Comparison of ENCODE assay signal across 8 cellular contexts in the genomic region with DNA sequence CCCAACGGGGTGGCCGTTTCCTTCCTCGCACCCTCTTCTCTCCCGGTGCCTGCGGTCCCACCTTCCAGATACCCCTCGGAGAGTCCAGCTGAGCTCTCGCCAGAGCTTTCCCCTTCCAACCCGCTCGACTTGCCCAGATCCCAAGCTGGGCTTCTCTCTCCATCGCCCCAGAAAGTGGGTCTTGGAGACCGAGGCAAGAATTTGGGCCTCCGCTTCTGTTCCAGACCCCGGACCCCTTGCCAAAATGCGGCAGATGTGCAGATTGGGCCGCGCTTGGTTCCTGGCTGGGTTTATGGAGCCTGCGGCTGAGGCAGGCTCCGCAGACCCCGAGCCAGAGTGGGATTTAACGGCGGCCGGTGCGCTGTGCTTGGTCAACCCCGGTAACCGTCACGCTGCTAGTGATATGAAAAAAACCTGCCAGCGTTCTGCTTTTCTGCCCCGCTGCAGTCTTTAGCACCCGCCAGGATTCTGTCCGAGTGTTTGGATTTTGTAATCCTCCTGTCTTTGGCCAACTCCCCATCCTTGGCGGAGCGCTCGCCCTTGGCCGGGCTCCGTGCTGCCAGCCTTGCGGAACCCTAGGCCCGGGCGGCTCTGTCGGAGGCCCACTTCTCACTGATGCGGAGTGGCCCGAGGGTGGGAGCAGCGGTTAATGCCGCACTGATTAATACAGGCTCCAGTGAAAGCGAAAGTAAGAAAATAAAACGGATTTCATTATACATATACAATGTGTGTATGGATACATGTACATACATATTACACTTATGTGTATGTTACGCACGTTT. TPM values are rescaled to one million over a fixed set of nuclear protein-coding genes. Genes with fewer than 3 reads are reported as not detected.
A peak's percentile ranks its signal among the peaks of the same experiment; 100 is the strongest.
DNase-seq lines count a peak whose midpoint lies in the region; ATAC-seq and TF ChIP-seq lines count a peak whose summit lies in the region.

No MANE protein-coding gene starts in this region.

- peak overlapping the region; percentile 97 for H3K27ac ChIP-seq in ascending aorta

- DNase-seq in SKM-1 (lab: John Stamatoyannopoulos, UW; ENCODE audit: unreplicated experiment) (peak; percentile 6), ascending aorta (ENCODE audit: low spot score in 2 of 2) (peak in 1 of 2 donors; percentile 83), hepatic stellate cell (ENCODE audit: low spot score) (peak; percentile 42), retinal pigment epithelial cell (ENCODE audit: low read depth) (no peak), foreskin melanocyte (no peak)

- H3K4me3 ChIP-seq in ascending aorta (peak overlapping the region; percentile 78 to 87), retinal pigment epithelial cell (ENCODE audit: low read length) (peak overlapping the region; percentile 52)

- peak; percentile 38 for ATAC-seq in HG03432 (IDR thresholded peaks at IDR 0.05; ENCODE audit: unreplicated experiment)
- no peak for ATAC-seq in GM21723 (IDR thresholded peaks at IDR 0.05; ENCODE audit: unreplicated experiment)

- intact Hi-C loops in ascending aorta (cut with DNase I): loop anchor here (1.0 to 10.0 kb wide), 6 partner anchors 58 to 1571 kb away; a partner anchor contains a TSS

- H3K4me1 ChIP-seq in ES-I3 (ENCODE audit: insufficient read depth, low read length) (no peaks in the 10 kb centered on the region), ascending aorta (peaks cover 0 to 10% of the 10 kb centered on the region in 2 donors)

- H3K36me3 ChIP-seq in ES-I3 (ENCODE audit: insufficient read depth, low read length) (no peaks in the 10 kb centered on the region), ascending aorta (no peaks in the 10 kb centered on the region)

- no peaks in the 10 kb centered on the region; the same call in 1 of the 2 replicates for H3K9me3 ChIP-seq in ES-I3 (ENCODE audit: control insufficient read depth, insufficient read depth, low read length)
- H3K9me3 ChIP-seq in ascending aorta: peaks cover 0 to 5% of the 10 kb centered on the region in 2 donors

- peak overlapping the region; percentile 47; the same call in 1 of the 2 replicates for H3K9ac ChIP-seq in ES-I3 (ENCODE audit: low read depth, low read length)

- H3K27me3 ChIP-seq in ascending aorta: no peaks in the 10 kb centered on the region

- TF ChIP-seq CTCF in ascending aorta (IDR thresholded peaks at IDR 0.05) (no peak), retinal pigment epithelial cell (conservative IDR thresholded peaks at IDR 0.05; ENCODE audit: low read depth, low read length) (no peak)

RNA-seq across cellular contexts. Expression of a gene that starts 0.8 kb away (rescaled TPM):
- total RNA-seq in ascending aorta: 30.3 TPM

RNA-seq across cellular contexts. Expression of a gene that starts 58.1 kb away (rescaled TPM):
- total RNA-seq in ascending aorta: 6.8 TPM

Comparison
In these comparisons a context has a peak if more than half of its experiments do, and no peak if none do; other contexts are left out.
1. DNase-seq: peak in SKM-1 (single experiment) and hepatic stellate cell (single experiment); none in retinal pigment epithelial cell (single experiment) and foreskin melanocyte (single experiment).